12 cellular contexts compared by ENCODE assay signal in genomic region chr14:75430526-75430925, GRCh38. TPM values are rescaled to one million over a fixed set of nuclear protein-coding genes. Genes with fewer than 3 reads are reported as not detected.
A peak's percentile ranks its signal among the peaks of the same experiment; 100 is the strongest.
DNase-seq lines count a peak whose midpoint lies in the region; ATAC-seq and TF ChIP-seq lines count a peak whose summit lies in the region.
"Had no signal": no experiment of that assay in that cellular context is flagged by ENCODE, and none has a peak within 500 bp of the region (broad histone marks: within the 10 kb centered on the region; RNA-seq: fewer than 3 reads in every experiment).

No MANE protein-coding gene starts in this region.

- peak overlapping the region; percentile 83 to 90 (median 88) for H3K4me3 Mint-ChIP-seq in nephron
- no peak overlapping the region for H3K4me3 Mint-ChIP-seq in neural progenitor cell
- H3K4me3 Mint-ChIP-seq: activated T-helper 17 cell treated with anti-CD3 and anti-CD28 coated beads, Interleukin-2, amount 50 U/mL, for 72 hours had no signal

- H3K27ac Mint-ChIP-seq in nephron (peak overlapping the region; percentile 77 to 97 (median 88)), neural progenitor cell (no peak overlapping the region)
- H3K27ac Mint-ChIP-seq: activated T-helper 17 cell treated with anti-CD3 and anti-CD28 coated beads, Interleukin-2, amount 50 U/mL, for 72 hours; T-helper 1 cell treated with Interleukin-12 subunit alpha and Interleukin-12 subunit beta and Interleukin-4 antibody, amounts not matched to agents 30 μg/mL and 1 μg/mL, for 36 hours had no signal

- H3K79me2 ChIP-seq in neural progenitor cell (ENCODE audit: low read depth) = no peaks in the 10 kb centered on the region

- H3K36me3 ChIP-seq in heart left ventricle = peaks cover 0 to 42% (median 37%) of the 10 kb centered on the region in 9 donors
- peaks cover 12 to 41% (median 33%) of the 10 kb centered on the region in 4 donors for H3K36me3 ChIP-seq in esophagus muscularis mucosa
- no peaks in the 10 kb centered on the region for H3K36me3 ChIP-seq in neural progenitor cell

- ATAC-seq in heart left ventricle (peak in 1 of 4 donors; percentile 11), Right ventricle myocardium inferior (no peak)
- ATAC-seq: activated T-helper 17 cell treated with anti-CD3 and anti-CD28 coated beads, Interleukin-2, amount 50 U/mL, for 72 hours had no signal

- H3K9me3 Mint-ChIP-seq in nephron (no peaks in the 10 kb centered on the region), neural progenitor cell (no peaks in the 10 kb centered on the region)
- H3K9me3 Mint-ChIP-seq: activated T-helper 17 cell treated with anti-CD3 and anti-CD28 coated beads, Interleukin-2, amount 50 U/mL, for 72 hours; T-helper 1 cell treated with Interleukin-12 subunit alpha and Interleukin-12 subunit beta and Interleukin-4 antibody, amounts not matched to agents 30 μg/mL and 1 μg/mL, for 36 hours had no signal

- H3K4me3 ChIP-seq in heart left ventricle = peak overlapping the region in 9 of 12 donors; percentile 6 to 96 (median 85)
- peak overlapping the region; percentile 79 to 87 (median 83) for H3K4me3 ChIP-seq in esophagus muscularis mucosa
- H3K4me3 ChIP-seq in neural progenitor cell = no peak overlapping the region

- WGBS in heart left ventricle, 4 donors = 38 to 50% (median 41%) methylated on average over 10 of the region's 10 CpGs
- WGBS in esophagus muscularis mucosa = 11% methylated on average over 10 of the region's 10 CpGs

- peak overlapping the region in 10 of 12 donors; percentile 7 to 92 (median 68) for H3K27ac ChIP-seq in heart left ventricle
- H3K27ac ChIP-seq in esophagus muscularis mucosa (replicated peaks in 1 of 4) = peak overlapping the region; percentile 86 to 96 (median 88)
- H3K27ac ChIP-seq in neural progenitor cell = no peak overlapping the region

- no peak for TF ChIP-seq EP300 in esophagus muscularis mucosa (IDR thresholded peaks at IDR 0.05)

- H3K9me3 ChIP-seq in heart left ventricle (no peaks in the 10 kb centered on the region), esophagus muscularis mucosa (no peaks in the 10 kb centered on the region), neural progenitor cell (ENCODE audit: low read depth) (no peaks in the 10 kb centered on the region)

- TF ChIP-seq POLR2A in heart left ventricle (IDR thresholded peaks at IDR 0.05) = no peak
- TF ChIP-seq POLR2A in esophagus muscularis mucosa (IDR thresholded peaks at IDR 0.05; ENCODE audit: low read depth) = no peak

- TF ChIP-seq CTCF in heart left ventricle (IDR thresholded peaks at IDR 0.05) = peak in 2 of 12 donors; percentile 7 to 10
- no peak for TF ChIP-seq CTCF in esophagus muscularis mucosa (IDR thresholded peaks at IDR 0.05)
- no peak for TF ChIP-seq CTCF in nephron (IDR thresholded peaks at IDR 0.05; ENCODE audit: unreplicated experiment in 3 of 3)
- TF ChIP-seq CTCF in neural progenitor cell (IDR thresholded peaks at IDR 0.05) = no peak

- H3F3A ChIP-seq in neural progenitor cell (ENCODE audit: low read depth) = no peaks in the 10 kb centered on the region

- no peak overlapping the region for H2AFZ ChIP-seq in neural progenitor cell (replicated peaks)

- no peak overlapping the region for H3K4me2 ChIP-seq in neural progenitor cell

- H4K20me1 ChIP-seq in neural progenitor cell (ENCODE audit: low read depth) = no peaks in the 10 kb centered on the region

- no peak overlapping the region for H3K9ac ChIP-seq in neural progenitor cell

- DNase-seq in heart left ventricle (peak in 1 of 5 donors; percentile 75), Right ventricle myocardium inferior (ENCODE audit: missing footprints) (no peak), esophagus muscularis mucosa (ENCODE audit: extremely low spot score) (no peak), neural progenitor cell (ENCODE audit: low spot score) (no peak), AG08396 (ENCODE audit: low spot score) (no peak), NCI-H187 (lab: John Stamatoyannopoulos, UW) (no peak)
- DNase-seq in activated CD4-positive, alpha-beta T cell treated with anti-CD3 and anti-CD28 coated beads for 1 hour = no peak
- DNase-seq: erythroblast, NCI-H226 had no signal

- H3K27me3 ChIP-seq in heart left ventricle (no peaks in the 10 kb centered on the region), esophagus muscularis mucosa (no peaks in the 10 kb centered on the region), neural progenitor cell (peaks cover 41% of the 10 kb centered on the region)

- H3K27me3 Mint-ChIP-seq in nephron (ENCODE audit: low read depth) (peaks cover 13% of the 10 kb centered on the region), neural progenitor cell (ENCODE audit: insufficient read depth, low read depth) (peaks cover 22% of the 10 kb centered on the region)

- H3K36me3 Mint-ChIP-seq in nephron (ENCODE audit: low read depth) = peaks cover 15% of the 10 kb centered on the region
- no peaks in the 10 kb centered on the region for H3K36me3 Mint-ChIP-seq in neural progenitor cell

- H3K4me1 ChIP-seq in heart left ventricle (peaks cover 4 to 67% (median 49%) of the 10 kb centered on the region in 12 donors), esophagus muscularis mucosa (peaks cover 41 to 87% (median 71%) of the 10 kb centered on the region in 4 donors), neural progenitor cell (no peaks in the 10 kb centered on the region)

- intact Hi-C loops in heart left ventricle (cut with DNase I) = loop anchor here in 4 of 10 donors (2.0 to 10.0 kb wide), 4 partner anchors 54 to 123 kb away; no protein-coding TSS in a partner anchor
- intact Hi-C loops in Right ventricle myocardium inferior (cut with DNase I) = no loop called here
- intact Hi-C loops in esophagus muscularis mucosa (cut with DNase I) = loop anchor here (5.0 kb wide), 1 partner anchor 42 kb away; no protein-coding TSS in a partner anchor

- peaks cover 73% of the 10 kb centered on the region for H3K4me1 Mint-ChIP-seq in nephron
- H3K4me1 Mint-ChIP-seq in neural progenitor cell = peaks cover 18% of the 10 kb centered on the region
- H3K4me1 Mint-ChIP-seq: activated T-helper 17 cell treated with anti-CD3 and anti-CD28 coated beads, Interleukin-2, amount 50 U/mL, for 72 hours had no signal

RNA-seq across cellular contexts. Expression of gene JDP2, which starts 2.7 kb away (rescaled TPM):
- total RNA-seq in heart left ventricle (10 to 100 TPM; 12.2 to 72.6 (median 28.1) TPM), Right ventricle myocardium inferior (27.2 TPM), esophagus muscularis mucosa (10 to 100 TPM; 50.5 to 94.5 (median 78.3) TPM), neural progenitor cell (ENCODE audit: low replicate concordance) (2.5 and 8.4 TPM in 2 replicates)
- polyA plus RNA-seq in heart left ventricle = 10 to 100 TPM; 14.9 to 46.0 TPM
